23 cellular contexts compared by ENCODE assay signal in genomic region chr13:23848639-23849282, GRCh38. TPM values are rescaled to one million over a fixed set of nuclear protein-coding genes. Genes with fewer than 3 reads are reported as not detected.
A peak's percentile ranks its signal among the peaks of the same experiment; 100 is the strongest.
DNase-seq lines count a peak whose midpoint lies in the region; ATAC-seq and TF ChIP-seq lines count a peak whose summit lies in the region.
"Had no signal": no experiment of that assay in that cellular context is flagged by ENCODE, and none has a peak within 500 bp of the region (broad histone marks: within the 10 kb centered on the region; RNA-seq: fewer than 3 reads in every experiment).

No MANE protein-coding gene starts in this region.

- H3K27ac ChIP-seq in left ventricle myocardium inferior (replicated peaks) (no peak overlapping the region), esophagus (ENCODE audit: low read depth in 2 of 2, low read length in 1 of 2) (peak overlapping the region; percentile 57 to 83)
- H3K27ac ChIP-seq: left lung, spleen, upper lobe of right lung had no signal

- H3K27me3 ChIP-seq in left ventricle myocardium inferior (ENCODE audit: low read depth) (no peaks in the 10 kb centered on the region), esophagus (ENCODE audit: control insufficient read depth in 1 of 2, insufficient read depth in 2 of 2, low read length in 2 of 2) (no peaks in the 10 kb centered on the region), HAP-1 (ENCODE audit: low read depth) (no peaks in the 10 kb centered on the region)
- H3K27me3 ChIP-seq: left lung, spleen, upper lobe of right lung had no signal

- in situ Hi-C loops in HAP-1 (cut with MboI; ENCODE audit: low sequenced_read_pairs), result no loop called here

- peak overlapping the region in 1 of 3 donors; percentile 69 for H3K27ac Mint-ChIP-seq in IgD-negative memory B cell
- H3K27ac Mint-ChIP-seq in stimulated activated naive B cell treated with anti-CD40 and anti-IgM and Interleukin-4, amounts not matched to agents 10 μg/mL and 1 μg/mL and 100 μg/mL, for 72 hours, result peak overlapping the region; percentile 82
- no peak overlapping the region for H3K27ac Mint-ChIP-seq in activated T-helper 17 cell treated with anti-CD3 and anti-CD28 coated beads, Interleukin-2, amount 50 U/mL, for 72 hours
- H3K27ac Mint-ChIP-seq: activated CD4-positive, alpha-beta T cell treated with anti-CD3 and anti-CD28 coated beads for 36 hours; activated naive CD8-positive, alpha-beta T cell; activated T-helper 1 cell treated with anti-CD3 and anti-CD28 coated beads, Interleukin-12 subunit alpha, Interleukin-12 subunit beta, Interleukin-2, Interleukin-4 antibody, amounts not matched to agents 30 ng/mL and 10 ng/mL and 1 ng/mL, durations not matched to agents 14 hours and 24 hours and 36 hours; CD4-positive, alpha-beta T cell had no signal

- TF ChIP-seq CTCF in left ventricle myocardium inferior (IDR thresholded peaks at IDR 0.05; ENCODE audit: borderline replicate concordance), result no peak

- DNase-seq in Right ventricle myocardium inferior (ENCODE audit: missing footprints) (no peak), left ventricle myocardium inferior (no peak), NCI-H82 treated with DMSO at 0.1 percent for 48 hours (lab: John Stamatoyannopoulos, UW; ENCODE audit: unreplicated experiment) (no peak), HAP-1 (ENCODE audit: low spot score in 2 of 2) (no peak)
- no peak for DNase-seq in stimulated activated naive B cell treated with anti-CD40 and anti-IgM and Interleukin-4, amounts not matched to agents 10 μg/mL and 1 μg/mL and 100 μg/mL, for 72 hours
- DNase-seq: activated CD4-positive, alpha-beta T cell treated with anti-CD3 and anti-CD28 coated beads for 36 hours; CD4-positive, alpha-beta T cell; DMS53; NCI-H1436; NCI-H2171; NCI-H526 treated with DMSO at 0.1 percent for 48 hours; spleen; stimulated activated CD4-positive, alpha-beta T cell treated with anti-CD3 and anti-CD28 coated beads, Interleukin-4, amount 100 ng/mL, for 24 hours; upper lobe of right lung had no signal

- H3K36me3 ChIP-seq in left ventricle myocardium inferior, result no peaks in the 10 kb centered on the region
- H3K36me3 ChIP-seq in esophagus (ENCODE audit: control insufficient read depth in 2 of 2, insufficient read depth in 2 of 2, low read length in 1 of 2), result no peaks in the 10 kb centered on the region
- no peaks in the 10 kb centered on the region for H3K36me3 ChIP-seq in HAP-1 (replicated peaks)
- H3K36me3 ChIP-seq: left lung, upper lobe of right lung had no signal

- peak overlapping the region in 3 of 4 donors; percentile 31 to 66 (median 60) for H3K4me3 Mint-ChIP-seq in IgD-negative memory B cell
- peak overlapping the region; percentile 26 to 27 for H3K4me3 Mint-ChIP-seq in stimulated activated naive B cell treated with anti-CD40 and anti-IgM and Interleukin-4, amounts not matched to agents 10 μg/mL and 1 μg/mL and 100 μg/mL, for 72 hours
- H3K4me3 Mint-ChIP-seq in activated T-helper 17 cell treated with anti-CD3 and anti-CD28 coated beads, Interleukin-2, amount 50 U/mL, for 72 hours, result no peak overlapping the region
- H3K4me3 Mint-ChIP-seq: activated CD4-positive, alpha-beta T cell treated with anti-CD3 and anti-CD28 coated beads for 36 hours; activated naive CD8-positive, alpha-beta T cell; activated T-helper 1 cell treated with anti-CD3 and anti-CD28 coated beads, Interleukin-12 subunit alpha, Interleukin-12 subunit beta, Interleukin-2, Interleukin-4 antibody, amounts not matched to agents 30 ng/mL and 10 ng/mL and 1 ng/mL, durations not matched to agents 14 hours and 24 hours and 36 hours; CD4-positive, alpha-beta T cell had no signal

- peaks cover 5% of the 10 kb centered on the region for H3K27me3 Mint-ChIP-seq in IgD-negative memory B cell
- H3K27me3 Mint-ChIP-seq in stimulated activated naive B cell treated with anti-CD40 and anti-IgM and Interleukin-4, amounts not matched to agents 10 μg/mL and 1 μg/mL and 100 μg/mL, for 72 hours, result no peaks in the 10 kb centered on the region
- H3K27me3 Mint-ChIP-seq in activated T-helper 17 cell treated with anti-CD3 and anti-CD28 coated beads, Interleukin-2, amount 50 U/mL, for 72 hours, result no peaks in the 10 kb centered on the region
- H3K27me3 Mint-ChIP-seq: activated CD4-positive, alpha-beta T cell treated with anti-CD3 and anti-CD28 coated beads for 36 hours; activated naive CD8-positive, alpha-beta T cell; CD4-positive, alpha-beta T cell had no signal

- peaks cover 6% of the 10 kb centered on the region for H3K4me1 ChIP-seq in left ventricle myocardium inferior
- peaks cover 0 to 12% of the 10 kb centered on the region in 2 donors for H3K4me1 ChIP-seq in esophagus (ENCODE audit: control insufficient read depth in 2 of 2, insufficient read depth in 2 of 2, low read length in 1 of 2)
- peaks cover 4% of the 10 kb centered on the region for H3K4me1 ChIP-seq in HAP-1
- H3K4me1 ChIP-seq: left lung, upper lobe of right lung had no signal

- peaks cover 35 to 49% (median 48%) of the 10 kb centered on the region in 3 donors for H3K4me1 Mint-ChIP-seq in IgD-negative memory B cell
- H3K4me1 Mint-ChIP-seq in stimulated activated naive B cell treated with anti-CD40 and anti-IgM and Interleukin-4, amounts not matched to agents 10 μg/mL and 1 μg/mL and 100 μg/mL, for 72 hours, result peaks cover 41 to 61% of the 10 kb centered on the region in 2 donors
- peaks cover 5% of the 10 kb centered on the region for H3K4me1 Mint-ChIP-seq in activated T-helper 17 cell treated with anti-CD3 and anti-CD28 coated beads, Interleukin-2, amount 50 U/mL, for 72 hours

- H3K4me3 ChIP-seq in left ventricle myocardium inferior (no peak overlapping the region), esophagus (ENCODE audit: low read depth in 1 of 2, low read length in 2 of 2) (no peak overlapping the region), HAP-1 (no peak overlapping the region)
- H3K4me3 ChIP-seq: left lung, spleen, upper lobe of right lung had no signal

- 49 to 71% methylated on average over 9 of the region's 9 CpGs for WGBS in esophagus, 2 donors

- intact Hi-C loops in Right ventricle myocardium inferior (cut with DNase I), result no loop called here
- intact Hi-C loops in left ventricle myocardium inferior (cut with micrococcal nuclease), result no loop called here

- H3K9me3 Mint-ChIP-seq in IgD-negative memory B cell, result peaks cover 0 to under 1% (median 0%) of the 10 kb centered on the region in 3 donors
- no peaks in the 10 kb centered on the region for H3K9me3 Mint-ChIP-seq in stimulated activated naive B cell treated with anti-CD40 and anti-IgM and Interleukin-4, amounts not matched to agents 10 μg/mL and 1 μg/mL and 100 μg/mL, for 72 hours
- no peaks in the 10 kb centered on the region for H3K9me3 Mint-ChIP-seq in activated T-helper 17 cell treated with anti-CD3 and anti-CD28 coated beads, Interleukin-2, amount 50 U/mL, for 72 hours
- H3K9me3 Mint-ChIP-seq: activated T-helper 1 cell treated with anti-CD3 and anti-CD28 coated beads, Interleukin-12 subunit alpha, Interleukin-12 subunit beta, Interleukin-2, Interleukin-4 antibody, amounts not matched to agents 30 ng/mL and 10 ng/mL and 1 ng/mL, durations not matched to agents 14 hours and 24 hours and 36 hours; CD4-positive, alpha-beta T cell had no signal

- H3K9me3 ChIP-seq in left ventricle myocardium inferior (replicated peaks) (no peaks in the 10 kb centered on the region), esophagus (ENCODE audit: control insufficient read depth in 2 of 2, insufficient read depth in 1 of 2, low read depth in 1 of 2, low read length in 1 of 2) (no peaks in the 10 kb centered on the region), HAP-1 (no peaks in the 10 kb centered on the region)
- H3K9me3 ChIP-seq: left lung, spleen, upper lobe of right lung had no signal

- H3K36me3 Mint-ChIP-seq in IgD-negative memory B cell, result peaks cover 7% of the 10 kb centered on the region
- peaks cover 23 to 34% of the 10 kb centered on the region in 2 donors for H3K36me3 Mint-ChIP-seq in stimulated activated naive B cell treated with anti-CD40 and anti-IgM and Interleukin-4, amounts not matched to agents 10 μg/mL and 1 μg/mL and 100 μg/mL, for 72 hours
- peaks cover 4% of the 10 kb centered on the region for H3K36me3 Mint-ChIP-seq in activated T-helper 17 cell treated with anti-CD3 and anti-CD28 coated beads, Interleukin-2, amount 50 U/mL, for 72 hours (ENCODE audit: low read depth)

- peak; percentile 42 for ATAC-seq in Right ventricle myocardium inferior
- ATAC-seq in stimulated activated naive B cell treated with anti-CD40 and anti-IgM and Interleukin-4, amounts not matched to agents 10 μg/mL and 1 μg/mL and 100 μg/mL, for 72 hours (replicated peaks), result peak; percentile 49 to 60
- no peak for ATAC-seq in activated T-helper 17 cell treated with anti-CD3 and anti-CD28 coated beads, Interleukin-2, amount 50 U/mL, for 72 hours (replicated peaks)
- ATAC-seq: activated CD4-positive, alpha-beta T cell treated with anti-CD3 and anti-CD28 coated beads for 36 hours; HCT116; left lung; upper lobe of right lung had no signal

RNA-seq across cellular contexts. Expression of gene MIPEP, which starts 40.4 kb away (rescaled TPM):
- total RNA-seq in Right ventricle myocardium inferior (37.7 TPM), left ventricle myocardium inferior (49.7 TPM)
- polyA plus RNA-seq in IgD-negative memory B cell (11.7 TPM), esophagus (10 to 100 TPM; 16.3 to 16.7 TPM)
- 10 to 100 TPM in 1 of 2 donors, 1 to 10 TPM in 1; 4.0 to 14.6 TPM for total RNA-seq in activated T-helper 17 cell treated with anti-CD3 and anti-CD28 coated beads, Interleukin-2, amount 50 U/mL, for 72 hours

RNA-seq across cellular contexts. Expression of gene C1QTNF9B, which starts 48.5 kb away (rescaled TPM):
- 3.1 TPM for total RNA-seq in Right ventricle myocardium inferior
- 2.1 TPM for total RNA-seq in left ventricle myocardium inferior
- not detected for polyA plus RNA-seq in IgD-negative memory B cell
- under 1 TPM; 0.04 to 0.16 TPM for polyA plus RNA-seq in esophagus
- not detected for total RNA-seq in activated T-helper 17 cell treated with anti-CD3 and anti-CD28 coated beads, Interleukin-2, amount 50 U/mL, for 72 hours
- total RNA-seq: activated CD4-positive, alpha-beta T cell treated with anti-CD3 and anti-CD28 coated beads for 36 hours; activated T-helper 1 cell treated with anti-CD3 and anti-CD28 coated beads, Interleukin-12 subunit alpha, Interleukin-12 subunit beta, Interleukin-2, Interleukin-4 antibody, amounts not matched to agents 30 ng/mL and 10 ng/mL and 1 ng/mL, durations not matched to agents 14 hours and 24 hours and 36 hours; CD4-positive, alpha-beta T cell; cerebellum; MCF 10A; upper lobe of right lung had no signal
